In genomic region chr6:42929088-42929927, GRCh38 we compare ENCODE assay signal across 8 cellular contexts. TPM values are rescaled to one million over a fixed set of nuclear protein-coding genes. Genes with fewer than 3 reads are reported as not detected.
DNase-seq lines count a peak whose midpoint lies in the region; ATAC-seq lines count a peak whose summit lies in the region.

Gene CNPY3 (plus strand): TSS chr6:42929480. CDS start chr6:42929571, 91 bp downstream.

- H4K20me1 ChIP-seq in BLaER1, result peaks cover 35% of the 10 kb centered on the region

- peak within 1 kb of the TSS; percentile 98 for H3K27ac ChIP-seq in BLaER1

- H3K4me3 ChIP-seq in BLaER1, result peak within 1 kb of the TSS; percentile 81

- H3K4me1 ChIP-seq in BLaER1, result peaks cover 77% of the 10 kb centered on the region

- peak within 1 kb of the TSS; percentile 84 for H3K4me2 ChIP-seq in BLaER1

- H3K4me1 Mint-ChIP-seq in activated CD4-positive, alpha-beta T cell treated with anti-CD3 and anti-CD28 coated beads, Interleukin-2, amount 10 ng/mL, durations not matched to agents 7 days and 5 days, result peaks cover 41% of the 10 kb centered on the region

- ATAC-seq in GM19328 (IDR thresholded peaks at IDR 0.05; ENCODE audit: unreplicated experiment) (peak; percentile 80), HG03520 (IDR thresholded peaks at IDR 0.05; ENCODE audit: unreplicated experiment) (peak; percentile 70)

- H3K27me3 Mint-ChIP-seq in activated CD4-positive, alpha-beta T cell treated with anti-CD3 and anti-CD28 coated beads, Interleukin-2, amount 10 ng/mL, durations not matched to agents 7 days and 5 days, result no peaks in the 10 kb centered on the region

- H3K9me3 Mint-ChIP-seq in activated CD4-positive, alpha-beta T cell treated with anti-CD3 and anti-CD28 coated beads, Interleukin-2, amount 10 ng/mL, durations not matched to agents 7 days and 5 days, result no peaks in the 10 kb centered on the region

- POLR2A ChIA-PET in activated CD4-positive, alpha-beta T cell treated with anti-CD3 and anti-CD28 coated beads, Interleukin-2, amount 10 ng/mL, durations not matched to agents 7 days and 5 days (lab: Charles Lee), result interaction anchor here (0.5 to 2.2 kb wide), 11 partner anchors 40 to 245 kb away, joined by 3 to 13 read pairs (median 4); partner anchors contain the start of genes KLHDC3, MEA1, PEX6 and PPP2R5D

- no peaks in the 10 kb centered on the region for H3K27me3 ChIP-seq in BLaER1

- peak within 1 kb of the TSS; percentile 98 for H3K4me3 Mint-ChIP-seq in activated CD4-positive, alpha-beta T cell treated with anti-CD3 and anti-CD28 coated beads, Interleukin-2, amount 10 ng/mL, durations not matched to agents 7 days and 5 days

- H3K27ac Mint-ChIP-seq in activated CD4-positive, alpha-beta T cell treated with anti-CD3 and anti-CD28 coated beads, Interleukin-2, amount 10 ng/mL, durations not matched to agents 7 days and 5 days, result peak within 1 kb of the TSS; percentile 99

- DNase-seq in NCI-H69 (lab: John Stamatoyannopoulos, UW) (peak; percentile 100), cortex of kidney (lab: John Stamatoyannopoulos, UW) (peak; percentile 32), left kidney (ENCODE audit: low read depth, low spot score) (peak; percentile 99)
- DNase-seq in activated CD4-positive, alpha-beta T cell treated with anti-CD3 and anti-CD28 coated beads, Interleukin-2, amount 10 ng/mL, durations not matched to agents 7 days and 5 days, result peak; percentile 98
- DNase-seq in stimulated activated CD4-positive, alpha-beta T cell treated with anti-CD3 and anti-CD28 coated beads, Interleukin-2, amount 100 ng/mL, for 24 hours, result peak; percentile 93 to 94

- peaks cover 26% of the 10 kb centered on the region for H3K36me3 ChIP-seq in BLaER1

- no peaks in the 10 kb centered on the region for H3K9me3 ChIP-seq in BLaER1

- H3K36me3 Mint-ChIP-seq in activated CD4-positive, alpha-beta T cell treated with anti-CD3 and anti-CD28 coated beads, Interleukin-2, amount 10 ng/mL, durations not matched to agents 7 days and 5 days (ENCODE audit: low read depth), result peaks cover 31% of the 10 kb centered on the region

- CTCF ChIA-PET in activated CD4-positive, alpha-beta T cell treated with anti-CD3 and anti-CD28 coated beads, Interleukin-2, amount 10 ng/mL, durations not matched to agents 7 days and 5 days (lab: Charles Lee), result interaction anchor here (0.5 to 2.1 kb wide), 15 partner anchors 9 to 244 kb away, joined by 3 to 5 read pairs (median 4); partner anchors contain the start of genes KLC4, KLHDC3, MEA1 and MRPL2

- H3K9ac ChIP-seq in BLaER1, result peak within 1 kb of the TSS; percentile 88

RNA-seq across cellular contexts. Expression of gene CNPY3, which starts in this region (rescaled TPM):
- total RNA-seq in activated CD4-positive, alpha-beta T cell treated with anti-CD3 and anti-CD28 coated beads, Interleukin-2, amount 10 ng/mL, durations not matched to agents 7 days and 5 days, result 10 to 100 TPM; 69.7 to 75.0 TPM

Comparison
In these comparisons a context has a peak if more than half of its experiments do, and no peak if none do; other contexts are left out.
1. Peak in every context shown above with its lines: DNase-seq, ATAC-seq, H3K4me3 ChIP-seq and H3K27ac ChIP-seq.
2. DNase-seq: peak in every context shown above with its lines; median percentile 100 in NCI-H69; 99 in left kidney; 98 in activated CD4-positive, alpha-beta T cell treated with anti-CD3 and anti-CD28 coated beads, Interleukin-2, amount 10 ng/mL, durations not matched to agents 7 days and 5 days; 94 in stimulated activated CD4-positive, alpha-beta T cell treated with anti-CD3 and anti-CD28 coated beads, Interleukin-2, amount 100 ng/mL, for 24 hours; 32 in cortex of kidney.